In genomic region chr14:71473843-71474242, GRCh38 we compare ENCODE assay signal across 17 cellular contexts.
"Had no signal": no experiment of that assay in that cellular context is flagged by ENCODE, and none has a peak within 500 bp of the region (broad histone marks: within the 10 kb centered on the region; RNA-seq: fewer than 3 reads in every experiment).

No MANE protein-coding gene starts in this region.

- ATAC-seq: body of pancreas had no signal

- H3K4me3 Mint-ChIP-seq: activated naive CD4-positive, alpha-beta T cell treated with anti-CD3 and anti-CD28 coated beads, Interleukin-2, amount 10 ng/mL, durations not matched to agents 7 days and 5 days; dendritic cell treated with granulocyte-macrophage colony-stimulating factor and Interleukin-4, amounts not matched to agents 40 ng/mL and 50 ng/mL, for 4 days; nephron progenitor cell; T-helper 2 cell treated with Interferon-gamma antibody and Interleukin-4, amounts not matched to agents 5 μg/mL and 100 μg/mL, for 36 hours had no signal

- H3K27ac ChIP-seq: body of pancreas, transverse colon, vagina had no signal

- H3K27me3 Mint-ChIP-seq: activated naive CD4-positive, alpha-beta T cell treated with anti-CD3 and anti-CD28 coated beads, Interleukin-2, amount 10 ng/mL, durations not matched to agents 7 days and 5 days; dendritic cell treated with granulocyte-macrophage colony-stimulating factor and Interleukin-4, amounts not matched to agents 40 ng/mL and 50 ng/mL, for 4 days had no signal

- DNase-seq: activated CD4-positive, alpha-beta T cell treated with anti-CD3 and anti-CD28 coated beads, Interleukin-2, amount 50 U/mL, for 1 hour; activated CD4-positive, CD25-positive, alpha-beta regulatory T cell; activated naive CD4-positive, alpha-beta T cell treated with anti-CD3 and anti-CD28 coated beads, Interleukin-2, amount 10 ng/mL, durations not matched to agents 7 days and 5 days; body of pancreas; effector memory CD4-positive, alpha-beta T cell; foreskin melanocyte; head of caudate nucleus; mesendoderm; nephron progenitor cell; occipital lobe; stimulated activated CD4-positive, alpha-beta T cell treated with anti-CD3 and anti-CD28 coated beads, Interleukin-4, amount 100 ng/mL, for 1 hour; stimulated activated naive CD4-positive, alpha-beta T cell; transverse colon had no signal

- H3K4me1 ChIP-seq: body of pancreas, vagina had no signal

- H3K36me3 ChIP-seq: transverse colon, vagina had no signal

- H3K9me3 ChIP-seq: body of pancreas, transverse colon, vagina had no signal

- H3K27ac Mint-ChIP-seq: activated naive CD4-positive, alpha-beta T cell treated with anti-CD3 and anti-CD28 coated beads, Interleukin-2, amount 10 ng/mL, durations not matched to agents 7 days and 5 days; activated T-helper 2 cell treated with anti-CD3 and anti-CD28 coated beads, Interferon-gamma antibody, Interleukin-2, Interleukin-4, amounts not matched to agents 10 μg/mL and 5 μg/mL and 100 μg/mL, durations not matched to agents 14 hours and 24 hours and 36 hours; dendritic cell treated with granulocyte-macrophage colony-stimulating factor and Interleukin-4, amounts not matched to agents 40 ng/mL and 50 ng/mL, for 4 days; nephron progenitor cell; T-helper 2 cell treated with Interferon-gamma antibody and Interleukin-4, amounts not matched to agents 5 μg/mL and 100 μg/mL, for 36 hours had no signal

- H3K9me3 Mint-ChIP-seq: activated naive CD4-positive, alpha-beta T cell treated with anti-CD3 and anti-CD28 coated beads, Interleukin-2, amount 10 ng/mL, durations not matched to agents 7 days and 5 days; activated T-helper 2 cell treated with anti-CD3 and anti-CD28 coated beads, Interferon-gamma antibody, Interleukin-2, Interleukin-4, amounts not matched to agents 10 μg/mL and 5 μg/mL and 100 μg/mL, durations not matched to agents 14 hours and 24 hours and 36 hours; dendritic cell treated with granulocyte-macrophage colony-stimulating factor and Interleukin-4, amounts not matched to agents 40 ng/mL and 50 ng/mL, for 4 days; nephron progenitor cell; T-helper 2 cell treated with Interferon-gamma antibody and Interleukin-4, amounts not matched to agents 5 μg/mL and 100 μg/mL, for 36 hours had no signal

- H3K27me3 ChIP-seq: body of pancreas, transverse colon, vagina had no signal

- H3K4me3 ChIP-seq: body of pancreas, transverse colon, vagina had no signal
